Comparison of ENCODE assay signal across 16 cellular contexts in the genomic region with DNA sequence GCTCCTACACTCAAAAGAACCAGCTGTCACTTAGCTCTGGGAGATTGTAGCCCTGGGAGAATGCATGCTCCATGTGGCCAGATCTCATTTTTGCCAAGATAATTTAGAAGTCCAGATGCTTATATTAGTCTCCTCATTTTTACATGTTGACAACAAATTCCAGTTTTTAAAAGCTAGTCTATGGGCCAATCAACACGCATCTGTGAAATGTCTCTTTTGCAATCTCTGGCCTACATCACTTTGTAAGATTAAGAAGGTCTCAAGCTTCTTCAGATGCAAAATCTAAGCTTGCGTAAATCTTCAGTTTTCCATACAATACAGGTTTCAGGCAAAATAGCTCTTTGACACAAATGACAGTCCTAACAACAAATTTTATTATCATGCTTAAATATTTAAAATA.
"Had no signal": no experiment of that assay in that cellular context is flagged by ENCODE, and none has a peak within 500 bp of the region (broad histone marks: within the 10 kb centered on the region; RNA-seq: fewer than 3 reads in every experiment).

No MANE protein-coding gene starts in this region.

- ATAC-seq: SK-N-SH treated with all-trans-retinoic acid at 6 μM for 48 hours had no signal

- DNase-seq: KBM-7, MV-4-11, NCI-H1048, NCI-H1105, NCI-H1417, NCI-H1436 treated with DMSO at 0.1 percent for 48 hours, NCI-H1694, NCI-H187 treated with DMSO at 0.1 percent for 48 hours, NCI-H2029 treated with DMSO at 0.1 percent for 48 hours, NCI-H2171 treated with DMSO at 0.1 percent for 48 hours, NCI-H345, NCI-H446 treated with DMSO at 0.1 percent for 48 hours, NCI-H510A treated with DMSO at 0.1 percent for 48 hours, Right ventricle myocardium superior, RPMI8226 had no signal
